ENCODE assay signal across 28 cellular contexts in genomic region chr14:49194067-49194466, GRCh38.
A peak's percentile ranks its signal among the peaks of the same experiment; 100 is the strongest.
DNase-seq lines count a peak whose midpoint lies in the region; ATAC-seq and TF ChIP-seq lines count a peak whose summit lies in the region.
"Had no signal": no experiment of that assay in that cellular context is flagged by ENCODE, and none has a peak within 500 bp of the region (broad histone marks: within the 10 kb centered on the region; RNA-seq: fewer than 3 reads in every experiment).

No MANE protein-coding gene starts in this region.

- H3K27me3 ChIP-seq in lung (ENCODE audit: control insufficient read depth, insufficient read depth) (no peaks in the 10 kb centered on the region), tibial artery (no peaks in the 10 kb centered on the region)
- H3K27me3 ChIP-seq: colonic mucosa, heart left ventricle, neutrophil, tibial nerve had no signal

- TF ChIP-seq CTCF in lung (IDR thresholded peaks at IDR 0.05; ENCODE audit: control extremely low read depth, extremely low read depth) = no peak
- TF ChIP-seq CTCF in tibial artery (IDR thresholded peaks at IDR 0.05) = no peak

- no peak overlapping the region for H3K4me3 ChIP-seq in lung
- H3K4me3 ChIP-seq in tibial artery = no peak overlapping the region
- H3K4me3 ChIP-seq: colonic mucosa, HAP-1, heart left ventricle, tibial nerve had no signal

- intact Hi-C loops in Right ventricle myocardium superior (cut with DNase I) (no loop called here), cardiac septum (cut with DNase I) (no loop called here), tibial artery (cut with DNase I; ENCODE audit: low total_unique reads) (no loop called here)

- H3K27ac ChIP-seq in lung (ENCODE audit: low read depth in 1 of 2, low read length in 1 of 2) (peak overlapping the region in 1 of 2 donors; percentile 31), tibial artery (no peak overlapping the region)
- H3K27ac ChIP-seq: colonic mucosa, heart left ventricle, neutrophil, tibial nerve had no signal

- no peaks in the 10 kb centered on the region for H3K36me3 Mint-ChIP-seq in activated T-cell treated with anti-CD3 and anti-CD28 coated beads, Interleukin-2, amount 50 U/mL, for 4 hours (ENCODE audit: insufficient read depth)
- H3K36me3 Mint-ChIP-seq: IgD-negative memory B cell had no signal

- ATAC-seq in Right ventricle myocardium superior (ENCODE audit: poor library complexity) = no peak
- ATAC-seq in lung (ENCODE audit: insufficient read depth, low FRiP score) = no peak
- ATAC-seq in activated T-cell treated with anti-CD3 and anti-CD28 coated beads, Interleukin-2, amount 50 U/mL, for 4 hours = no peak
- ATAC-seq: heart left ventricle had no signal

- DNase-seq in Right ventricle myocardium superior (peak; percentile 39), cardiac septum (ENCODE audit: low spot score) (no peak), astrocyte of the hippocampus (ENCODE audit: low read depth, low spot score) (peak; percentile 5), lung (ENCODE audit: low spot score) (peak; percentile 42), tibial artery (peak; percentile 37 to 68), EL (no peak), GM19238 (ENCODE audit: insufficient read length, low spot score) (no peak)
- DNase-seq in activated T-cell treated with anti-CD3 and anti-CD28 coated beads, Interleukin-2, amount 50 U/mL, for 4 hours = no peak
- DNase-seq: activated CD4-positive, alpha-beta T cell treated with anti-CD3 and anti-CD28 coated beads, Interleukin-2, amount 10 ng/mL, durations not matched to agents 24 days and 14 days; activated naive CD4-positive, alpha-beta T cell; activated T-cell treated with anti-CD3 and anti-CD28 coated beads, Interleukin-2, amount 50 U/mL, for 24 hours; AML-193; colonic mucosa; effector memory CD4-positive, alpha-beta T cell; GF-D8; heart left ventricle; mesenchymal stem cell; NCI-H1417; NCI-H2081 treated with DMSO at 0.1 percent for 48 hours; NCI-H345; NCI-H774; SHP77 treated with DMSO at 0.1 percent for 48 hours; stimulated activated CD4-positive, alpha-beta T cell treated with anti-CD3 and anti-CD28 coated beads, Interleukin-15, amount 100 ng/mL, for 24 hours; stimulated activated naive CD4-positive, alpha-beta T cell treated with Interleukin-2 at 50 U/mL for 16 hours had no signal

- H3K27me3 Mint-ChIP-seq in activated T-cell treated with anti-CD3 and anti-CD28 coated beads, Interleukin-2, amount 50 U/mL, for 4 hours (ENCODE audit: low read depth) = peaks cover 4% of the 10 kb centered on the region
- H3K27me3 Mint-ChIP-seq: activated CD4-positive, alpha-beta T cell treated with anti-CD3 and anti-CD28 coated beads, Interleukin-2, amount 10 ng/mL, durations not matched to agents 24 days and 14 days; IgD-negative memory B cell had no signal

- H3K9me3 ChIP-seq in lung (ENCODE audit: control insufficient read depth in 2 of 2, insufficient read depth in 1 of 2, low read length in 1 of 2) (no peaks in the 10 kb centered on the region), tibial artery (no peaks in the 10 kb centered on the region)
- H3K9me3 ChIP-seq: colonic mucosa, HAP-1, heart left ventricle, neutrophil, tibial nerve had no signal

- WGBS in lung, 2 donors = 59 to 67% methylated on average over 2 of the region's 2 CpGs

- H3K4me3 Mint-ChIP-seq in activated T-cell treated with anti-CD3 and anti-CD28 coated beads, Interleukin-2, amount 50 U/mL, for 4 hours = no peak overlapping the region
- H3K4me3 Mint-ChIP-seq: activated CD4-positive, alpha-beta T cell treated with anti-CD3 and anti-CD28 coated beads, Interleukin-2, amount 10 ng/mL, durations not matched to agents 24 days and 14 days; activated T-cell treated with anti-CD3 and anti-CD28 coated beads, Interleukin-2, amount 50 U/mL, for 24 hours had no signal

- no peaks in the 10 kb centered on the region for H3K9me3 Mint-ChIP-seq in activated T-cell treated with anti-CD3 and anti-CD28 coated beads, Interleukin-2, amount 50 U/mL, for 4 hours
- H3K9me3 Mint-ChIP-seq: activated CD4-positive, alpha-beta T cell treated with anti-CD3 and anti-CD28 coated beads, Interleukin-2, amount 10 ng/mL, durations not matched to agents 24 days and 14 days; activated T-cell treated with anti-CD3 and anti-CD28 coated beads, Interleukin-2, amount 50 U/mL, for 24 hours had no signal

- H3K4me1 ChIP-seq in lung (ENCODE audit: control insufficient read depth in 2 of 2, insufficient read depth in 2 of 2, low read length in 2 of 2) = peaks cover 0 to 4% of the 10 kb centered on the region in 2 donors
- peaks cover 0 to 6% (median 0%) of the 10 kb centered on the region in 4 donors for H3K4me1 ChIP-seq in tibial artery
- H3K4me1 ChIP-seq: colonic mucosa, heart left ventricle, tibial nerve had no signal

- H3K4me1 Mint-ChIP-seq in activated T-cell treated with anti-CD3 and anti-CD28 coated beads, Interleukin-2, amount 50 U/mL, for 4 hours (ENCODE audit: low read depth) = no peaks in the 10 kb centered on the region
- H3K4me1 Mint-ChIP-seq: activated CD4-positive, alpha-beta T cell treated with anti-CD3 and anti-CD28 coated beads, Interleukin-2, amount 10 ng/mL, durations not matched to agents 24 days and 14 days had no signal

- H3K36me3 ChIP-seq in lung (ENCODE audit: control insufficient read depth in 2 of 2, insufficient read depth in 2 of 2, low read length in 2 of 2) (no peaks in the 10 kb centered on the region), tibial artery (no peaks in the 10 kb centered on the region)
- H3K36me3 ChIP-seq: colonic mucosa, HAP-1, heart left ventricle, neutrophil, tibial nerve had no signal

Comparison
In these comparisons a context has a peak if more than half of its experiments do, and no peak if none do; other contexts are left out.
1. DNase-seq: peak in Right ventricle myocardium superior (single experiment), astrocyte of the hippocampus (single experiment), lung (single experiment) and tibial artery (2 of 2); none in cardiac septum (single experiment), EL (single experiment), activated T-cell treated with anti-CD3 and anti-CD28 coated beads, Interleukin-2, amount 50 U/mL, for 4 hours (single experiment) and GM19238 (single experiment).